Comparison of ENCODE assay signal across 1 cellular context in genomic region chr6:10882654-10883053, GRCh38.
TF ChIP-seq lines count a peak whose summit lies in the region.

No MANE protein-coding gene starts in this region.

TF ChIP-seq in GM23338, 12 proteins besides CTCF, POLR2A, EP300 and RAD21 (continued from another document):
- TF ChIP-seq ETS1 (IDR thresholded peaks at IDR 0.05) = no peak
- no peak; the same call in 1 of the 2 replicates for TF ChIP-seq POLR2AphosphoS5 (IDR thresholded peaks at IDR 0.05; ENCODE audit: low read depth)
- no peak for TF ChIP-seq NANOG (IDR thresholded peaks at IDR 0.05; ENCODE audit: borderline replicate concordance)
- TF ChIP-seq STAT1 (IDR thresholded peaks at IDR 0.05; ENCODE audit: unreplicated experiment) = no peak
- TF ChIP-seq JUNB (IDR thresholded peaks at IDR 0.05; ENCODE audit: unreplicated experiment) = no peak
- no peak for TF ChIP-seq EZH2 (IDR thresholded peaks at IDR 0.05; ENCODE audit: low read depth, unreplicated experiment)
- TF ChIP-seq ZNF114 (CRISPR knock-in tag; IDR thresholded peaks at IDR 0.05) = no peak
- no peak for TF ChIP-seq REST (IDR thresholded peaks at IDR 0.05; ENCODE audit: unreplicated experiment)
- TF ChIP-seq ZNF462 (CRISPR knock-in tag; IDR thresholded peaks at IDR 0.05) = no peak
